8 cellular contexts compared by ENCODE assay signal in the genomic region with DNA sequence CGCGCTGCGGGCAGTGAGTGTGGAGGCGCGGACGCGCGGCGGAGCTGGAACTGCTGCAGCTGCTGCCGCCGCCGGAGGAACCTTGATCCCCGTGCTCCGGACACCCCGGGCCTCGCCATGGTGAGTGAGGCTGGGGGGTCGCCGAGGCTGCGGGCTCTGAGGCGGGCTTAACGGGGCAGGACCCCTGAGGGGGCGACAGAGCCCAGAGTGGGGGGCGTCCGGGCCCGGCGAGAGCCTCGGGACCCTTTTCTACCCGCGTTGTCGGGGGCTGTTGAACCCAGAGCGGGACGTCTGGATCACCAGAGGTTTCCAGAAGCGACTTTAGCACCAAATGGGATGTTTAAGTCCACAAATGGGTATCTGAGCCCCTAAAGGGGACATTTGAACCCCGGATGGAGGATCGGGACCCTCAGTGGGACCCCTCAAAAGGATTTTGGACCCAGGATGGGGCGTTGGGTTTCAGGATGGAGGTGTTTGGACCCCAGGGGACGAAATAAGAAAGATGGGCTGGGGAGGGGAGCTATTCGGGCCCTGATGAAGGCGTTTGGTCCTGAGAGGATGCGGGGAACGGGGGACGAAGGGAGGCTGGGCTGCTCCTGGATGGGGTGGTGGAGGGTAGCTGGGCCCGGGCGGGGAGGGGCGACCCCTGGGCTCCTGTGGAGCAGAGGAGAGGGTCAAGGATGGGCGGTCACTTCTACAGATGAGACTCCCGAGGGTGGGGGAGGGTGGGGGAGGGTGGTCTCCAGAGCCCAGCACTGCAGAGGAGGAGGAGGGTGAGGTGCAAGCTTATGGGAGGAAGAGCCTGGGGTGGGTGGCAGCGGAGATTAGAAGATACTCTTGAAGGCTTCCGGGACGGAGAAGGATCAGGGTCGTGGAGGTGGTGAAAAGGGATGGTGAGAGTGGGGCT. TPM values are rescaled to one million over a fixed set of nuclear protein-coding genes. Genes with fewer than 3 reads are reported as not detected.
DNase-seq lines count a peak whose midpoint lies in the region; ATAC-seq, FAIRE-seq and TF ChIP-seq lines count a peak whose summit lies in the region.

Gene CALM3, plus strand, starts transcription at position 13 of the 907 bp plus-strand sequence. Its CDS starts 105 bp downstream, at position 118.

- CTCF ChIA-PET in A673 (lab: Charles Lee) (interaction anchor here (0.8 to 1.3 kb wide), 3 partner anchors 28 to 60 kb away, joined by 3 to 8 read pairs (median 7); partner anchors contain the start of gene DACT3), WTC11 (lab: Charles Lee) (interaction anchor here (0.6 to 6.1 kb wide), 18 partner anchors 10 to 785 kb away, joined by 3 to 53 read pairs (median 6); partner anchors contain the start of genes CCDC8, DACT3 and PPP5C)

- H3K4me1 Mint-ChIP-seq in GM23338 (peaks cover 25% of the 10 kb centered on the region), WTC11 (peaks cover 27% of the 10 kb centered on the region)

- POLR2A ChIA-PET in A673 (lab: Charles Lee; ENCODE audit: low non-redundant PET) (no interaction called here), WTC11 (lab: Charles Lee) (interaction anchor here (0.6 to 1.3 kb wide), 12 partner anchors 9 to 198 kb away, joined by 3 to 9 read pairs (median 4); no protein-coding TSS in a partner anchor)

- H3K27ac Mint-ChIP-seq in GM23338: peak within 1 kb of the TSS; percentile 100
- H3K27ac Mint-ChIP-seq in WTC11: peak within 1 kb of the TSS; percentile 100

- ATAC-seq in GM23338: peak; percentile 13
- no peak for ATAC-seq in WTC11
- peak in 1 of 4 donors; percentile 5 for ATAC-seq in pancreas
- ATAC-seq in HG02973 (IDR thresholded peaks at IDR 0.05; ENCODE audit: unreplicated experiment): no peak
- no peak for ATAC-seq in GM19023 (IDR thresholded peaks at IDR 0.05; ENCODE audit: unreplicated experiment)

- no peaks in the 10 kb centered on the region for H3K27me3 ChIP-seq in A673 (replicated peaks; ENCODE audit: insufficient read depth, low read depth, low read length, poor library complexity)
- no peaks in the 10 kb centered on the region for H3K27me3 ChIP-seq in GM23338 (ENCODE audit: insufficient read depth)
- no peaks in the 10 kb centered on the region for H3K27me3 ChIP-seq in pancreas

- peak within 1 kb of the TSS; percentile 93 for H3K4me2 ChIP-seq in GM23338

- H2AFZ ChIP-seq in GM23338: peak within 1 kb of the TSS; percentile 73

- no peaks in the 10 kb centered on the region for H3F3A ChIP-seq in GM23338 (replicated peaks; ENCODE audit: low read depth)

- H3K36me3 ChIP-seq in A673 (ENCODE audit: insufficient read depth, low read length, poor library complexity, severe bottlenecking) (peaks cover 14% of the 10 kb centered on the region), GM23338 (ENCODE audit: insufficient read depth) (peaks cover 2% of the 10 kb centered on the region; the same call in 1 of the 2 replicates), pancreas (peaks cover 0 to 12% (median 3%) of the 10 kb centered on the region in 3 donors)

- H3K4me3 Mint-ChIP-seq in GM23338 (peak within 1 kb of the TSS; percentile 96), WTC11 (peak within 1 kb of the TSS; percentile 88)

- H3K9me2 ChIP-seq in GM23338 (ENCODE audit: insufficient read depth): no peaks in the 10 kb centered on the region

- DNase-seq in A673 (ENCODE audit: low spot score): no peak
- peak; percentile 42 for DNase-seq in GM23338 (ENCODE audit: low spot score)
- DNase-seq in WTC11 (ENCODE audit: low spot score): no peak
- no peak for DNase-seq in glomerular endothelial cell (ENCODE audit: extremely low read depth, low read depth, low spot score)
- DNase-seq in pancreas: peak in 3 of 6 donors; percentile 45 to 82 (median 56)
- no peak for DNase-seq in KBM-7

- TF ChIP-seq CTCF in A673 (conservative IDR thresholded peaks at IDR 0.05; ENCODE audit: low read depth, low read length) (no peak), GM23338 (conservative IDR thresholded peaks at IDR 0.05; ENCODE audit: low read depth in 2 of 2) (no peak), WTC11 (IDR thresholded peaks at IDR 0.05) (no peak), pancreas (IDR thresholded peaks at IDR 0.05) (no peak)

- in situ Hi-C loops in KBM-7 (cut with MboI; ENCODE audit: low pct_unique_long_range_greater_than_20kb, low sequenced_read_pairs): no loop called here

- H3K27me3 Mint-ChIP-seq in GM23338 (ENCODE audit: insufficient read depth, low read depth, poor library complexity) (peaks cover 13% of the 10 kb centered on the region), WTC11 (ENCODE audit: low read depth) (no peaks in the 10 kb centered on the region; the same call in 1 of the 2 replicates)

- H3K27ac ChIP-seq in A673 (ENCODE audit: low read depth, low read length, poor library complexity, severe bottlenecking): peak within 1 kb of the TSS; percentile 100
- H3K27ac ChIP-seq in GM23338 (ENCODE audit: low read depth): peak within 1 kb of the TSS; percentile 94
- peak within 1 kb of the TSS; percentile 98 to 100 (median 100) for H3K27ac ChIP-seq in pancreas

- intact Hi-C loops in A673 (cut with micrococcal nuclease; ENCODE audit: unreplicated experiment) (loop anchor here (5.0 kb wide), 1 partner anchor 74 kb away; no protein-coding TSS in a partner anchor), pancreas (cut with DNase I) (no loop called here)

- peaks cover 39% of the 10 kb centered on the region for H3K79me2 ChIP-seq in GM23338 (replicated peaks; ENCODE audit: insufficient read depth)

- H3K4me3 ChIP-seq in A673 (ENCODE audit: low read depth, low read length, poor library complexity, severe bottlenecking): peak within 1 kb of the TSS; percentile 100
- H3K4me3 ChIP-seq in GM23338: peak within 1 kb of the TSS; percentile 100
- peak within 1 kb of the TSS; percentile 94 to 100 (median 96) for H3K4me3 ChIP-seq in pancreas

- H3K4me1 ChIP-seq in A673 (ENCODE audit: insufficient read depth, low read length, poor library complexity, severe bottlenecking) (peaks cover 10% of the 10 kb centered on the region), GM23338 (ENCODE audit: insufficient read depth) (peaks cover 11% of the 10 kb centered on the region), pancreas (peaks cover 10 to 18% (median 15%) of the 10 kb centered on the region in 3 donors)

- FAIRE-seq in pancreas (lab: Jason Lieb, UNC): no peak

- H3K36me3 Mint-ChIP-seq in GM23338 (ENCODE audit: low read depth) (peaks cover 5% of the 10 kb centered on the region; the same call in 2 of the 3 replicates), WTC11 (peaks cover 8% of the 10 kb centered on the region)

- peaks cover 21% of the 10 kb centered on the region for H4K20me1 ChIP-seq in GM23338 (replicated peaks; ENCODE audit: insufficient read depth)

- peaks cover 10% of the 10 kb centered on the region for H3K9me3 ChIP-seq in A673 (ENCODE audit: low read depth, low read length, poor library complexity, severe bottlenecking)
- H3K9me3 ChIP-seq in pancreas: no peaks in the 10 kb centered on the region

- H3K9me3 Mint-ChIP-seq in GM23338 (peaks cover 2% of the 10 kb centered on the region; the same call in 1 of the 3 replicates), WTC11 (peaks cover 11% of the 10 kb centered on the region)

- BruUV-seq in A673 (replicated peaks; lab: Mats Ljungman, UMichigan): TSS peak; percentile 48

- 0 to 1% methylated on average over 37 to 51 of the region's 51 CpGs for WGBS in pancreas, 2 donors

TF ChIP-seq in GM23338, 12 proteins besides CTCF, POLR2A, EP300 and RAD21:
- TF ChIP-seq STAT1 (IDR thresholded peaks at IDR 0.05; ENCODE audit: unreplicated experiment): no peak
- TF ChIP-seq POLR2AphosphoS5 (IDR thresholded peaks at IDR 0.05; ENCODE audit: low read depth): peak; percentile 62
TF ChIP-seq in GM23338: peak in this region for 1.

TF ChIP-seq in WTC11, 78 proteins besides CTCF, POLR2A, EP300 and RAD21 (continues in another document):
- TF ChIP-seq GABPB1 (CRISPR knock-in tag; IDR thresholded peaks at IDR 0.05): 0 out of 2 replicates have a peak, but pooled peaks have one; percentile 5
- no peak for TF ChIP-seq PRDM15 (CRISPR knock-in tag; IDR thresholded peaks at IDR 0.05)
- TF ChIP-seq ZNF423 (CRISPR knock-in tag; IDR thresholded peaks at IDR 0.05): no peak
- TF ChIP-seq TP53 (CRISPR knock-in tag; IDR thresholded peaks at IDR 0.05): 0 out of 2 replicates have a peak, but pooled peaks have one; percentile 13
- TF ChIP-seq KAT7 (CRISPR knock-in tag; IDR thresholded peaks at IDR 0.05; ENCODE audit: borderline replicate concordance): 0 out of 2 replicates have a peak, but pooled peaks have one; percentile 35

RNA-seq across cellular contexts. Expression of gene CALM3, which starts in this region (rescaled TPM):
- total RNA-seq in A673 (2021): 272 and 291 TPM in 2 replicates
- 193 and 215 TPM in 2 replicates for total RNA-seq in GM23338 (2014; rRNA removed; shearing (Covaris generic))
- polyA plus RNA-seq in GM23338 (2016; fragmentation: Nextera tagmentation; extraction: Ambion mirVana): 143 and 148 TPM in 2 replicates
- total RNA-seq in WTC11 (2021): 306 to 350 TPM (median 346 TPM) in 3 replicates
- total RNA-seq in glomerular endothelial cell: 268 and 348 TPM in 2 replicates
- 100 to 1,000 TPM in 1 of 6 donors, 10 to 100 TPM in 5; 59.6 to 127 (median 83.3) TPM for total RNA-seq in pancreas
- polyA plus RNA-seq in pancreas: 10 to 100 TPM; 86.6 to 95.5 TPM
